Comparison of ENCODE assay signal across 1 cellular context in genomic region chr2:112520234-112520783, GRCh38.
TF ChIP-seq lines count a peak whose summit lies in the region.

No MANE protein-coding gene starts in this region.

TF ChIP-seq in IMR-90, 13 proteins besides CTCF, POLR2A, EP300 and RAD21:
- no peak for TF ChIP-seq USF2 (IDR thresholded peaks at IDR 0.05; ENCODE audit: low read depth, low read length)
- TF ChIP-seq BHLHE40 (IDR thresholded peaks at IDR 0.05; ENCODE audit: low read depth, low read length), result no peak
TF ChIP-seq in IMR-90: peak in this region for 0.
